ENCODE assay signal across 8 cellular contexts in the genomic region with DNA sequence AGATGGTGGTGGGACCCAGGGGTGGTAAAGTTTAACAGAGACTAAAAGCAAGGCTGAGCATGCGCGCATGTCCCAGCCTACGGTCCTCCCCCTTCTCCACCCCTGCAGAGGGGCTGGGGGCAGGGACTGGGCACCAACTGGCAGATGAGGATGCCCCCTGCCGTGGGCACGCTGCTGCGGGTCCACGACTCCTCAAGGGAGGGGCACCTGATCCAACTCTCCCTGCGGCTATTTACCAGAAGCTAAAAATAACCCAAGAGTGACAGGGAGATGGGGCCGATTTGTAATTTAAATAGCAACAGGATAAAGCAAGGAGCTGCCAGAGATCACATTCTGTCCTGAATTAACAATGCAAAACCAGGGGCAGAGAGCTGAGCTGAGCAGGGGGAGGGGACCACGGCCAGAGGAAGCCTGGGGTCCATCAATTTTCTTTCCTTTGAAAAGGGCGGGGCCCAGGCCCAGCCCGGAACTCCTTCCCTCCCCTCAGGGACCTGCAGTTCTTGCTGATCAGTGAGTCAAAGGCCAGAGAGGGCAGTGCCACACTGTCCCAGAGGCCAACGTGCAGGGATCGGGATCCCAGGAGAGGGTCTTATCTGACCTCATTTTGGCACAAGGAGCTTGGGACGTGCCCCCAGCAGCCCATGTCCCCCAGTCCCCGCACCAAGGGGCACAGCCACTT. TPM values are rescaled to one million over a fixed set of nuclear protein-coding genes. Genes with fewer than 3 reads are reported as not detected.
DNase-seq lines count a peak whose midpoint lies in the region; ATAC-seq and TF ChIP-seq lines count a peak whose summit lies in the region.

No MANE protein-coding gene starts in this region.

- no peak for TF ChIP-seq POLR2A in body of pancreas (IDR thresholded peaks at IDR 0.05)

- no peak for TF ChIP-seq RAD21 in liver (IDR thresholded peaks at IDR 0.05)

- H3K4me3 ChIP-seq in body of pancreas = no peak overlapping the region
- H3K4me3 ChIP-seq in liver (ENCODE audit: low read depth in 1 of 3, low read length in 3 of 3) = no peak overlapping the region

- peak; percentile 55 for DNase-seq in A172 (ENCODE audit: low spot score)
- peak; percentile 79 for DNase-seq in NCI-H1105 treated with DMSO at 0.1 percent for 48 hours (lab: John Stamatoyannopoulos, UW)
- peak in 2 of 4 donors; percentile 25 to 49 for DNase-seq in body of pancreas
- DNase-seq in mesenteric fat pad (ENCODE audit: low spot score) = no peak
- DNase-seq in HT-29 (ENCODE audit: low spot score) = no peak

- no peak overlapping the region for H3K9ac ChIP-seq in liver (ENCODE audit: low read depth in 1 of 2, low read length in 2 of 2)

- no peak for TF ChIP-seq CTCF in body of pancreas (IDR thresholded peaks at IDR 0.05)
- no peak for TF ChIP-seq CTCF in liver (IDR thresholded peaks at IDR 0.05; ENCODE audit: low read depth, low read length, missing input control)

- intact Hi-C loops in body of pancreas (cut with DNase I) = no loop called here

- peak overlapping the region in 2 of 4 donors; percentile 4 to 31 for H3K27ac ChIP-seq in body of pancreas
- no peak overlapping the region for H3K27ac ChIP-seq in liver (ENCODE audit: low read depth in 1 of 2, low read length in 2 of 2)

- H3K27me3 ChIP-seq in body of pancreas = no peaks in the 10 kb centered on the region
- peaks cover 0 to 6% (median 0%) of the 10 kb centered on the region in 4 donors for H3K27me3 ChIP-seq in liver (ENCODE audit: control insufficient read depth in 4 of 4, insufficient read depth in 4 of 4, low read length in 3 of 4)

- ATAC-seq in body of pancreas (peak; percentile 52), GM19328 (IDR thresholded peaks at IDR 0.05; ENCODE audit: unreplicated experiment) (no peak), GM21576 (IDR thresholded peaks at IDR 0.05; ENCODE audit: unreplicated experiment) (no peak)

- 24 to 48% methylated on average over 8 to 16 of the region's 16 CpGs for WGBS in body of pancreas, 2 donors
- 34% methylated on average over 16 of the region's 16 CpGs for WGBS in liver

- H3K4me1 ChIP-seq in body of pancreas (peaks cover 23% of the 10 kb centered on the region), liver (ENCODE audit: control insufficient read depth in 4 of 4, insufficient read depth in 4 of 4, low read length in 3 of 4) (peaks cover 0 to 8% (median 0%) of the 10 kb centered on the region in 4 donors)

- H3K9me3 ChIP-seq in body of pancreas (no peaks in the 10 kb centered on the region), liver (ENCODE audit: control insufficient read depth in 4 of 4, low read length in 3 of 4) (no peaks in the 10 kb centered on the region)

- H3K36me3 ChIP-seq in body of pancreas (replicated peaks in 1 of 2; ENCODE audit: insufficient read depth in 1 of 2, low read depth in 2 of 2) (no peaks in the 10 kb centered on the region), liver (ENCODE audit: control insufficient read depth in 4 of 4, insufficient read depth in 3 of 4, low read depth in 1 of 4, low read length in 3 of 4) (no peaks in the 10 kb centered on the region)

TF ChIP-seq in liver, 16 proteins besides CTCF, POLR2A, EP300 and RAD21:
- TF ChIP-seq SP1 (IDR thresholded peaks at IDR 0.05) = peak; percentile 29
- TF ChIP-seq NR2F2 (IDR thresholded peaks at IDR 0.05) = peak; percentile 82
- TF ChIP-seq GABPA (IDR thresholded peaks at IDR 0.05 in 1 of 2, conservative IDR thresholded peaks at IDR 0.05 in 1 of 2) = no peak
- TF ChIP-seq, protein P1, sequence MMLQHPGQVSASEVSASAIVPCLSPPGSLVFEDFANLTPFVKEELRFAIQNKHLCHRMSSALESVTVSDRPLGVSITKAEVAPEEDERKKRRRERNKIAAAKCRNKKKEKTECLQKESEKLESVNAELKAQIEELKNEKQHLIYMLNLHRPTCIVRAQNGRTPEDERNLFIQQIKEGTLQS (IDR thresholded peaks at IDR 0.05) = no peak
- TF ChIP-seq FOXA1 (IDR thresholded peaks at IDR 0.05) = no peak

RNA-seq across cellular contexts. Expression of a gene that starts 8.1 kb away (rescaled TPM):
- total RNA-seq in A172 (2014; rRNA removed; shearing (Covaris generic)) = 88.1 and 89.0 TPM in 2 replicates
- total RNA-seq in body of pancreas = 10 to 100 TPM; 79.4 to 86.4 TPM
- 10 to 100 TPM; 15.5 to 24.3 TPM for total RNA-seq in liver
- polyA plus RNA-seq in liver = 10 to 100 TPM in 1 of 2 donors, 1 to 10 TPM in 1; 4.6 to 13.3 TPM
- 54.3 TPM for total RNA-seq in mesenteric fat pad
- total RNA-seq in HT-29 (2014; rRNA removed; shearing (Covaris generic)) = 190 and 194 TPM in 2 replicates

RNA-seq across cellular contexts. Expression of a gene that starts 42.3 kb away (rescaled TPM):
- total RNA-seq in A172 (2014; rRNA removed; shearing (Covaris generic)) = 8.9 and 13.3 TPM in 2 replicates
- total RNA-seq in body of pancreas = 10 to 100 TPM; 36.9 to 63.0 TPM
- total RNA-seq in liver = 10 to 100 TPM in 1 of 2 donors, 1 to 10 TPM in 1; 2.3 to 41.8 TPM
- 10 to 100 TPM in 1 of 2 donors, 1 to 10 TPM in 1; 9.3 to 17.8 TPM for polyA plus RNA-seq in liver
- 13.9 TPM for total RNA-seq in mesenteric fat pad
- total RNA-seq in HT-29 (2014; rRNA removed; shearing (Covaris generic)) = 90.8 and 110 TPM in 2 replicates

RNA-seq across cellular contexts. Expression of a gene that starts 52.4 kb away (rescaled TPM):
- total RNA-seq in A172 (2014; rRNA removed; shearing (Covaris generic)) = 4.0 and 5.5 TPM in 2 replicates
- total RNA-seq in body of pancreas (not detected), liver (under 1 TPM; 0.08 to 0.09 TPM), mesenteric fat pad (not detected)
- polyA plus RNA-seq in liver = not detected
- 0.05 and 0.70 TPM in 2 replicates for total RNA-seq in HT-29 (2014; rRNA removed; shearing (Covaris generic))

Comparison
In these comparisons a context has a peak if more than half of its experiments do, and no peak if none do; other contexts are left out.
1. DNase-seq: peak in A172 (single experiment) and NCI-H1105 treated with DMSO at 0.1 percent for 48 hours (single experiment); none in mesenteric fat pad (single experiment) and HT-29 (single experiment).